In the genomic region with DNA sequence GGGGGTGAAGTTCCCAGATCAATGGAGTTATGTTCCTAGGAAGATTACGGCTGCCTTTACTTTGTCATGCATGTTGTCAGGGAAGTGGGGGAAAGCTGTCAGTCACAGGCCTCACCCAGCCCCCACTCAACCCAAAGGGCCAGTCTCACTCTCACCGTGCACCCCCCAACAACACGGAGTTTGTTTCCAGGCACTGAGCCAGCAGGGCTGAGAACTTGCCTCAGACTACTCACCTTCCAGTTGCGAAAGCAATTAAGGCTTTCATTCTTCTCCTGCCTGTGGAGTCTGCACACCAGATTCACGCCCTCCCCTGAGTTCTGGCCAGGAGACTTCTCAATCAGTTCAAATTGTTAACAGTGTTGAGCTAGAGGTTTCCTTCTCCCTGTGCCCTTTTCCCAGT, we compare ENCODE assay signal across 26 cellular contexts.
DNase-seq lines count a peak whose midpoint lies in the region; ATAC-seq and TF ChIP-seq lines count a peak whose summit lies in the region.
"Had no signal": no experiment of that assay in that cellular context is flagged by ENCODE, and none has a peak within 500 bp of the region (broad histone marks: within the 10 kb centered on the region; RNA-seq: fewer than 3 reads in every experiment).

No MANE protein-coding gene starts in this region.

- BruUV-seq in Calu3 (replicated peaks; lab: Mats Ljungman, UMichigan) (no TSS peak), mammary epithelial cell (replicated peaks; lab: Mats Ljungman, UMichigan) (no TSS peak)

- dilution Hi-C loops in mammary epithelial cell (cut with HindIII; ENCODE audit: low sequenced_read_pairs): no loop called here

- no peaks in the 10 kb centered on the region for H3K36me3 ChIP-seq in mammary epithelial cell (ENCODE audit: insufficient read depth, low read length)
- H3K36me3 ChIP-seq: cardiac muscle cell, heart left ventricle, neutrophil, prostate gland, SJSA1 had no signal

- H3K9me3 Mint-ChIP-seq in Calu3 (ENCODE audit: low read depth, unreplicated experiment): peaks cover 3% of the 10 kb centered on the region
- H3K9me3 Mint-ChIP-seq: activated CD4-positive, alpha-beta memory T cell treated with anti-CD3 and anti-CD28 coated beads, Interleukin-2, amount 10 ng/mL, durations not matched to agents 7 days and 5 days had no signal

- no peaks in the 10 kb centered on the region for H3K27me3 Mint-ChIP-seq in Calu3 (ENCODE audit: unreplicated experiment)
- H3K27me3 Mint-ChIP-seq: activated CD4-positive, alpha-beta memory T cell treated with anti-CD3 and anti-CD28 coated beads, Interleukin-2, amount 10 ng/mL, durations not matched to agents 7 days and 5 days; memory B cell; T-cell had no signal

- peak overlapping the region; percentile 55 for H3K4me2 ChIP-seq in mammary epithelial cell (ENCODE audit: insufficient read depth, low read depth, low read length)

- no peaks in the 10 kb centered on the region for H3K79me2 ChIP-seq in mammary epithelial cell (ENCODE audit: insufficient read depth, low read length)

- H2AFZ ChIP-seq in mammary epithelial cell (ENCODE audit: low read depth, low read length): peak overlapping the region; percentile 69

- CTCF ChIA-PET in Calu3 (lab: Charles Lee): no interaction called here
- CTCF ChIA-PET in mammary epithelial cell (lab: Charles Lee; ENCODE audit: low non-redundant PET): no interaction called here

- WGBS in mammary epithelial cell (ENCODE audit: low coverage, missing lambda C conversion rate): 24% methylated on average over 5 of the region's 5 CpGs

- in situ Hi-C loops in mammary epithelial cell (cut with MboI; ENCODE audit: low sequenced_read_pairs in 2 of 2): no loop called here

- DNase-seq in Calu3 (peak; percentile 19), M059J (ENCODE audit: low read depth) (peak; percentile 7), mammary epithelial cell (peak; percentile 80), foreskin keratinocyte (peak; percentile 13 to 49), LoVo (ENCODE audit: low spot score) (no peak), NCI-H82 treated with DMSO at 0.1 percent for 48 hours (lab: John Stamatoyannopoulos, UW; ENCODE audit: unreplicated experiment) (no peak), NCI-H510A treated with DMSO at 0.1 percent for 48 hours (lab: John Stamatoyannopoulos, UW) (no peak)
- DNase-seq: activated CD4-positive, alpha-beta memory T cell treated with anti-CD3 and anti-CD28 coated beads, Interleukin-2, amount 10 ng/mL, durations not matched to agents 7 days and 5 days; activated CD4-positive, CD25-positive, alpha-beta regulatory T cell treated with anti-CD3 and anti-CD28 coated beads, Interleukin-2, amount 50 U/mL, for 72 hours; activated effector memory CD4-positive, alpha-beta T cell treated with Interleukin-2 at 50 U/mL for 16 hours; COR-L47; dermis blood vessel endothelial cell; DMS79; heart left ventricle; left cardiac atrium; NCI-H1436; NCI-H2107; T-cell; trophoblast cell had no signal

- no peaks in the 10 kb centered on the region for H3K36me3 Mint-ChIP-seq in Calu3 (ENCODE audit: insufficient read depth, unreplicated experiment)

- H3K4me3 ChIP-seq in mammary epithelial cell (replicated peaks in 1 of 3; ENCODE audit: insufficient read depth in 1 of 3, low read depth in 2 of 3, low read length in 3 of 3): no peak overlapping the region
- H3K4me3 ChIP-seq: cardiac muscle cell, heart left ventricle, prostate gland, SJSA1 had no signal

- intact Hi-C loops in Calu3 (cut with micrococcal nuclease; ENCODE audit: unreplicated experiment): no loop called here
- intact Hi-C loops in mammary epithelial cell (cut with micrococcal nuclease): no loop called here

- H3K4me1 ChIP-seq in mammary epithelial cell (ENCODE audit: insufficient read depth, low read length) (peaks cover 15% of the 10 kb centered on the region), foreskin keratinocyte (no peaks in the 10 kb centered on the region)
- H3K4me1 ChIP-seq: heart left ventricle, prostate gland, SJSA1 had no signal

- H3K27ac Mint-ChIP-seq in Calu3 (ENCODE audit: unreplicated experiment): no peak overlapping the region
- H3K27ac Mint-ChIP-seq: activated CD4-positive, alpha-beta memory T cell treated with anti-CD3 and anti-CD28 coated beads, Interleukin-2, amount 10 ng/mL, durations not matched to agents 7 days and 5 days; memory B cell; T-cell had no signal

- H3K4me1 Mint-ChIP-seq in Calu3 (ENCODE audit: low read depth, unreplicated experiment): peaks cover 10% of the 10 kb centered on the region

- H4K20me1 ChIP-seq in mammary epithelial cell (ENCODE audit: insufficient read depth, low read length): no peaks in the 10 kb centered on the region

- ATAC-seq in foreskin keratinocyte: peak; percentile 23
- no peak for ATAC-seq in HG03159 (IDR thresholded peaks at IDR 0.05; ENCODE audit: unreplicated experiment)
- ATAC-seq: heart left ventricle, left cardiac atrium, Panc1, T-cell had no signal

- H3K9me3 ChIP-seq in mammary epithelial cell (replicated peaks; ENCODE audit: insufficient read depth, low read length): no peaks in the 10 kb centered on the region
- H3K9me3 ChIP-seq: neutrophil, prostate gland, SJSA1 had no signal

- H3K27ac ChIP-seq in mammary epithelial cell (ENCODE audit: insufficient read depth, low read depth, low read length) (peak overlapping the region; percentile 54), foreskin keratinocyte (no peak overlapping the region)
- H3K27ac ChIP-seq: cardiac muscle cell, heart left ventricle, neutrophil, prostate gland, SJSA1 had no signal

- TF ChIP-seq CTCF in Calu3 (IDR thresholded peaks at IDR 0.05; ENCODE audit: unreplicated experiment) (no peak), mammary epithelial cell (conservative IDR thresholded peaks at IDR 0.05 in 1 of 2, IDR thresholded peaks at IDR 0.05 in 1 of 2; ENCODE audit: extremely low read depth in 1 of 2, insufficient read depth in 1 of 2, low read depth in 1 of 2, low read length in 2 of 2) (no peak), foreskin keratinocyte (conservative IDR thresholded peaks at IDR 0.05) (no peak)

- H3K9ac ChIP-seq in mammary epithelial cell (ENCODE audit: insufficient read depth, low read length): no peak overlapping the region

- no peak overlapping the region for H3K4me3 Mint-ChIP-seq in Calu3 (ENCODE audit: low read depth, unreplicated experiment)
- H3K4me3 Mint-ChIP-seq: activated CD4-positive, alpha-beta memory T cell treated with anti-CD3 and anti-CD28 coated beads, Interleukin-2, amount 10 ng/mL, durations not matched to agents 7 days and 5 days; memory B cell; T-cell had no signal

- no peaks in the 10 kb centered on the region for H3K27me3 ChIP-seq in mammary epithelial cell (ENCODE audit: insufficient read depth, low read length)
- no peaks in the 10 kb centered on the region for H3K27me3 ChIP-seq in foreskin keratinocyte
- H3K27me3 ChIP-seq: cardiac muscle cell, heart left ventricle, neutrophil, SJSA1 had no signal

Comparison
In these comparisons a context has a peak if more than half of its experiments do, and no peak if none do; other contexts are left out.
1. DNase-seq: peak in Calu3 (single experiment), M059J (single experiment), mammary epithelial cell (single experiment) and foreskin keratinocyte (2 of 2); none in LoVo (single experiment), NCI-H82 treated with DMSO at 0.1 percent for 48 hours (single experiment) and NCI-H510A treated with DMSO at 0.1 percent for 48 hours (single experiment).